21 cellular contexts compared by ENCODE assay signal in the genomic region with DNA sequence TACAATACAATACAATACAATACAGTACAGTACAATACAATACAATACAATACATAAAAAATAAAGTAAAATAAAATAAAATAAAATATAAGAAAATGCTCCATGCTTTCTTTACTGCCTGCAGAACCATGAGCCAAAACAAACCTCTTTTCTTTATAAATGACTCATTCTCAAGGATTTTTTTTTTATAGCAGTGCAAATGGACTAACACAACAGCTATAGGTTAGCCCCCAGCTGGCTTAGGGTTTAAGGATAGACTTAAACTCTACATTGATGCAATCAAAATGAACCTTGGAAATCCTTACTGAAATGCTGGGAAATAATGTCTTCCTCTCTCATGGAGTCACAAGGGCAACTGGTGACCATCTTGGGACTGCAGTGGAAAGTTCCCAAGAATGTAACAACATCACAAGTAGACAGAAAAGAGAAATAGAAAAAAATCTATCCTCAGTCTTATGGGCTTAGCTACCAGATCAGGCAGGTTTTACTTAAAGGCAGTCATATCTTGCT.
"Had no signal": no experiment of that assay in that cellular context is flagged by ENCODE, and none has a peak within 500 bp of the region (broad histone marks: within the 10 kb centered on the region; RNA-seq: fewer than 3 reads in every experiment).

No MANE protein-coding gene starts in this region.

- H3K27me3 ChIP-seq: ascending aorta, cardiac muscle cell, esophagus muscularis mucosa, tibial artery had no signal

- H3K4me1 Mint-ChIP-seq: activated naive CD4-positive, alpha-beta T cell treated with anti-CD3 and anti-CD28 coated beads, Interleukin-2, amount 50 U/mL, for 24 hours; T-helper 17 cell had no signal

- H3K36me3 Mint-ChIP-seq: activated naive CD4-positive, alpha-beta T cell treated with anti-CD3 and anti-CD28 coated beads, Interleukin-2, amount 50 U/mL, for 24 hours had no signal

- ATAC-seq: activated T-cell treated with anti-CD3 and anti-CD28 coated beads, Interleukin-2, amount 50 U/mL, for 72 hours; left lobe of liver; T-helper 17 cell had no signal

- H3K4me3 Mint-ChIP-seq: activated naive CD4-positive, alpha-beta T cell treated with anti-CD3 and anti-CD28 coated beads, Interleukin-2, amount 50 U/mL, for 24 hours; activated T-cell treated with anti-CD3 and anti-CD28 coated beads, Interleukin-2, amount 50 U/mL, for 72 hours; dendritic cell treated with granulocyte-macrophage colony-stimulating factor and Interleukin-4, amounts not matched to agents 40 ng/mL and 50 ng/mL, for 4 days; nephron progenitor cell; T-helper 17 cell had no signal

- H3K9me3 Mint-ChIP-seq: activated T-cell treated with anti-CD3 and anti-CD28 coated beads, Interleukin-2, amount 50 U/mL, for 72 hours; dendritic cell treated with granulocyte-macrophage colony-stimulating factor and Interleukin-4, amounts not matched to agents 40 ng/mL and 50 ng/mL, for 4 days had no signal

- DNase-seq: activated CD4-positive, alpha-beta T cell treated with anti-CD3 and anti-CD28 coated beads for 1 hour; activated CD4-positive, alpha-beta T cell treated with anti-CD3 and anti-CD28 coated beads, Interleukin-2, amount 50 U/mL, for 4 hours; activated effector memory CD4-positive, alpha-beta T cell treated with anti-CD3 and anti-CD28 coated beads, Interleukin-2, amount 50 U/mL, for 16 hours; activated T-cell treated with anti-CD3 and anti-CD28 coated beads, Interleukin-2, amount 50 U/mL, for 72 hours; effector CD8-positive, alpha-beta T cell; hypothalamus; nephron progenitor cell; occipital lobe; retina; stimulated activated CD4-positive, alpha-beta T cell treated with anti-CD3 and anti-CD28 coated beads, Interleukin-12 subunit alpha, Interleukin-12 subunit beta, amount 100 ng/mL, for 4 hours; stimulated activated CD4-positive, alpha-beta T cell treated with anti-CD3 and anti-CD28 coated beads, Interleukin-1b, Interleukin-23, amount 100 ng/mL, for 48 hours; stimulated activated naive CD4-positive, alpha-beta T cell treated with Interleukin-2 at 50 U/mL for 16 hours; T-helper 17 cell; tibial artery had no signal

- H3K27me3 Mint-ChIP-seq: dendritic cell treated with granulocyte-macrophage colony-stimulating factor and Interleukin-4, amounts not matched to agents 40 ng/mL and 50 ng/mL, for 4 days had no signal

- H3K27ac ChIP-seq: ascending aorta, cardiac muscle cell, esophagus muscularis mucosa, tibial artery, VCaP had no signal

- H3K27ac Mint-ChIP-seq: activated naive CD4-positive, alpha-beta T cell treated with anti-CD3 and anti-CD28 coated beads, Interleukin-2, amount 50 U/mL, for 24 hours; activated T-cell treated with anti-CD3 and anti-CD28 coated beads, Interleukin-2, amount 50 U/mL, for 72 hours; dendritic cell treated with granulocyte-macrophage colony-stimulating factor and Interleukin-4, amounts not matched to agents 40 ng/mL and 50 ng/mL, for 4 days; nephron progenitor cell; T-helper 17 cell had no signal

- H3K4me1 ChIP-seq: ascending aorta, tibial artery had no signal

- H3K9me3 ChIP-seq: esophagus muscularis mucosa, tibial artery had no signal

- H3K4me3 ChIP-seq: ascending aorta, cardiac muscle cell, esophagus muscularis mucosa, tibial artery had no signal

- H3K36me3 ChIP-seq: ascending aorta, cardiac muscle cell, esophagus muscularis mucosa, tibial artery had no signal
